In genomic region chr4:118889313-118889694, GRCh38 we compare ENCODE assay signal across 9 cellular contexts. TPM values are rescaled to one million over a fixed set of nuclear protein-coding genes. Genes with fewer than 3 reads are reported as not detected.
A peak's percentile ranks its signal among the peaks of the same experiment; 100 is the strongest.
DNase-seq lines count a peak whose midpoint lies in the region; ATAC-seq and TF ChIP-seq lines count a peak whose summit lies in the region.
"Had no signal": no experiment of that assay in that cellular context is flagged by ENCODE, and none has a peak within 500 bp of the region (broad histone marks: within the 10 kb centered on the region; RNA-seq: fewer than 3 reads in every experiment).

No MANE protein-coding gene starts in this region.

- no peak for TF ChIP-seq CTCF in Panc1 (IDR thresholded peaks at IDR 0.05)
- TF ChIP-seq CTCF in esophagus squamous epithelium (IDR thresholded peaks at IDR 0.05): no peak
- TF ChIP-seq CTCF in osteoblast (IDR thresholded peaks at IDR 0.05; ENCODE audit: extremely low read depth, low read depth, low read length): no peak
- no peak for TF ChIP-seq CTCF in brain microvascular endothelial cell (IDR thresholded peaks at IDR 0.05; ENCODE audit: low read depth, low read length, missing control alignments)

- no peaks in the 10 kb centered on the region for H4K20me1 ChIP-seq in osteoblast (ENCODE audit: insufficient read depth, low read length)

- H3K4me3 ChIP-seq in CD8-positive, alpha-beta memory T cell (ENCODE audit: low read length): peak overlapping the region; percentile 34
- H3K4me3 ChIP-seq in Panc1 (ENCODE audit: low read depth in 2 of 2, low read length in 2 of 2) (peak overlapping the region; percentile 45 to 58; a peak in 2 of 4 replicates), esophagus squamous epithelium (peak overlapping the region; percentile 37 to 71 (median 53)), osteoblast (ENCODE audit: insufficient read depth, low read length) (peak overlapping the region; percentile 72), brain microvascular endothelial cell (ENCODE audit: low read depth, low read length) (no peak overlapping the region)

- peaks cover 7% of the 10 kb centered on the region for H3K4me1 ChIP-seq in CD8-positive, alpha-beta memory T cell (ENCODE audit: insufficient read depth, low read length)
- H3K4me1 ChIP-seq in Panc1 (ENCODE audit: control insufficient read depth, insufficient read depth, low read length) (no peaks in the 10 kb centered on the region), esophagus squamous epithelium (peaks cover 0 to 42% (median 0%) of the 10 kb centered on the region in 3 donors), osteoblast (ENCODE audit: insufficient read depth, low read length) (peaks cover 18% of the 10 kb centered on the region)

- intact Hi-C loops in Panc1 (cut with micrococcal nuclease; ENCODE audit: unreplicated experiment) (no loop called here), esophagus squamous epithelium (cut with DNase I) (loop anchor here (10.0 kb wide), 1 partner anchor 115 kb away; no protein-coding TSS in a partner anchor)

- H3K4me2 ChIP-seq in osteoblast (ENCODE audit: insufficient read depth, low read length): peak overlapping the region; percentile 96

- POLR2A ChIA-PET in CD8-positive, alpha-beta memory T cell (lab: Charles Lee): no interaction called here
- POLR2A ChIA-PET in Panc1 (lab: Charles Lee): no interaction called here

- in situ Hi-C loops in Panc1 (cut with HindIII; ENCODE audit: low pct_unique_long_range_greater_than_20kb, low sequenced_read_pairs) (no loop called here), brain microvascular endothelial cell (cut with HindIII; ENCODE audit: low pct_ligation_motif_present, low sequenced_read_pairs) (no loop called here)

- peaks cover 14% of the 10 kb centered on the region for H3K27me3 ChIP-seq in CD8-positive, alpha-beta memory T cell (ENCODE audit: insufficient read depth, low read length, poor library complexity, severe bottlenecking)
- peaks cover 12% of the 10 kb centered on the region for H3K27me3 ChIP-seq in Panc1 (ENCODE audit: control insufficient read depth, insufficient read depth, low read length)
- no peaks in the 10 kb centered on the region for H3K27me3 ChIP-seq in esophagus squamous epithelium
- H3K27me3 ChIP-seq in osteoblast (ENCODE audit: insufficient read depth, low read length): no peaks in the 10 kb centered on the region
- no peaks in the 10 kb centered on the region for H3K27me3 ChIP-seq in brain microvascular endothelial cell (replicated peaks)

- peak overlapping the region; percentile 8 for H2AFZ ChIP-seq in osteoblast (ENCODE audit: low read length)

- 23 to 27% methylated on average over 4 of the region's 4 CpGs for WGBS in esophagus squamous epithelium, 2 donors

- H3K4me3 Mint-ChIP-seq in CD8-positive, alpha-beta memory T cell: peak overlapping the region in 5 of 7 donors; percentile 59 to 84 (median 80)

- no peaks in the 10 kb centered on the region for H3K36me3 ChIP-seq in CD8-positive, alpha-beta memory T cell (ENCODE audit: insufficient read depth, low read length)
- H3K36me3 ChIP-seq in Panc1 (ENCODE audit: control insufficient read depth, insufficient read depth, low read length) (no peaks in the 10 kb centered on the region), esophagus squamous epithelium (no peaks in the 10 kb centered on the region), osteoblast (ENCODE audit: insufficient read depth, low read length) (no peaks in the 10 kb centered on the region), brain microvascular endothelial cell (replicated peaks) (no peaks in the 10 kb centered on the region)

- no TSS peak for BruUV-seq in Panc1 (replicated peaks; lab: Mats Ljungman, UMichigan)

- TF ChIP-seq POLR2A in esophagus squamous epithelium (IDR thresholded peaks at IDR 0.05): no peak

- ATAC-seq in Panc1: no peak
- no peak for ATAC-seq in HG03196 (IDR thresholded peaks at IDR 0.05; ENCODE audit: unreplicated experiment)

- H3K27ac Mint-ChIP-seq in CD8-positive, alpha-beta memory T cell: peak overlapping the region in 1 of 8 donors; percentile 40

- no peaks in the 10 kb centered on the region for H3K9me3 Mint-ChIP-seq in CD8-positive, alpha-beta memory T cell

- H3K79me2 ChIP-seq in osteoblast (ENCODE audit: insufficient read depth, low read length): no peaks in the 10 kb centered on the region

- CTCF ChIA-PET in CD8-positive, alpha-beta memory T cell (lab: Charles Lee): no interaction called here
- CTCF ChIA-PET in Panc1 (lab: Charles Lee): no interaction called here

- H3K36me3 Mint-ChIP-seq in CD8-positive, alpha-beta memory T cell: no peaks in the 10 kb centered on the region

- no peak overlapping the region for H3K27ac ChIP-seq in CD8-positive, alpha-beta memory T cell (ENCODE audit: low read depth, low read length)
- no peak overlapping the region for H3K27ac ChIP-seq in Panc1 (ENCODE audit: low read length)
- H3K27ac ChIP-seq in esophagus squamous epithelium: peak overlapping the region; percentile 69 to 85 (median 82)
- no peak overlapping the region for H3K27ac ChIP-seq in osteoblast (ENCODE audit: low read depth, low read length)
- H3K27ac ChIP-seq in brain microvascular endothelial cell: no peak overlapping the region

- H3K4me1 Mint-ChIP-seq in CD8-positive, alpha-beta memory T cell: peaks cover 12 to 20% (median 19%) of the 10 kb centered on the region in 3 donors

- no peak for DNase-seq in CD8-positive, alpha-beta memory T cell
- no peak for DNase-seq in Panc1 (ENCODE audit: low read depth, low spot score)
- DNase-seq in esophagus squamous epithelium (lab: John Stamatoyannopoulos, UW): no peak
- no peak for DNase-seq in osteoblast (ENCODE audit: insufficient read length, low spot score, missing footprints)
- DNase-seq in brain microvascular endothelial cell: no peak
- no peak for DNase-seq in stimulated activated CD4-positive, alpha-beta T cell treated with anti-CD3 and anti-CD28 coated beads, Interleukin-4, amount 100 ng/mL, for 1 hour
- no peak for DNase-seq in C1 segment of cervical spinal cord (lab: John Stamatoyannopoulos, UW)
- DNase-seq: activated CD4-positive, CD25-positive, alpha-beta regulatory T cell treated with anti-CD3 and anti-CD28 coated beads, Interleukin-2, amount 50 U/mL, for 72 hours had no signal

- H3K9me3 ChIP-seq in CD8-positive, alpha-beta memory T cell (ENCODE audit: low read length): no peaks in the 10 kb centered on the region
- no peaks in the 10 kb centered on the region for H3K9me3 ChIP-seq in Panc1 (ENCODE audit: control insufficient read depth, insufficient read depth, low read depth, low read length)
- no peaks in the 10 kb centered on the region for H3K9me3 ChIP-seq in esophagus squamous epithelium
- no peaks in the 10 kb centered on the region for H3K9me3 ChIP-seq in osteoblast (ENCODE audit: low read depth, low read length)

- H3K27me3 Mint-ChIP-seq in CD8-positive, alpha-beta memory T cell: peaks cover 31 to 63% of the 10 kb centered on the region in 2 donors

RNA-seq across cellular contexts. Expression of gene SYNPO2, which starts 0.7 kb away (rescaled TPM):
- under 1 TPM; 0.16 to 0.22 TPM for total RNA-seq in CD8-positive, alpha-beta memory T cell
- polyA plus RNA-seq in CD8-positive, alpha-beta memory T cell: 0.21 TPM
- total RNA-seq in Panc1 (2021; ENCODE audit: unreplicated experiment): 0.28 TPM
- polyA plus RNA-seq in Panc1 (2012; ENCODE audit: insufficient read length): 0.02 TPM
- total RNA-seq in esophagus squamous epithelium: 100 to 1,000 TPM in 2 of 4 donors, 10 to 100 TPM in 2; 19.0 to 418 (median 84.2) TPM
- 20.9 and 34.0 TPM in 2 replicates for total RNA-seq in osteoblast

RNA-seq across cellular contexts. Expression of gene SEC24D, which starts 53.4 kb away (rescaled TPM):
- 10 to 100 TPM; 22.7 to 24.3 TPM for total RNA-seq in CD8-positive, alpha-beta memory T cell
- polyA plus RNA-seq in CD8-positive, alpha-beta memory T cell: 23.8 TPM
- total RNA-seq in Panc1 (2021; ENCODE audit: unreplicated experiment) (13.4 TPM), esophagus squamous epithelium (10 to 100 TPM; 18.5 to 33.6 (median 21.6) TPM), osteoblast (111 and 116 TPM in 2 replicates)
- 9.2 TPM for polyA plus RNA-seq in Panc1 (2012; ENCODE audit: insufficient read length)

Comparison
In these comparisons a context has a peak if more than half of its experiments do, and no peak if none do; other contexts are left out.
1. H3K27ac ChIP-seq: peak in esophagus squamous epithelium (4 of 4); none in CD8-positive, alpha-beta memory T cell (single experiment), Panc1 (single experiment), osteoblast (single experiment) and brain microvascular endothelial cell (single experiment).
2. RNA of gene SYNPO2, which starts 0.7 kb away (total RNA-seq): 19.0 to 418 TPM in esophagus squamous epithelium and 20.9 to 34.0 TPM in osteoblast; 0.28 TPM in Panc1 (single experiment) and 0.16 to 0.22 TPM in CD8-positive, alpha-beta memory T cell; every median in the first group is over 10 times any median in the second.